In genomic region chr2:138787053-138787666, GRCh38 we compare ENCODE assay signal across 9 cellular contexts. TPM values are rescaled to one million over a fixed set of nuclear protein-coding genes. Genes with fewer than 3 reads are reported as not detected.
DNase-seq lines count a peak whose midpoint lies in the region; ATAC-seq and TF ChIP-seq lines count a peak whose summit lies in the region.
"Had no signal": no experiment of that assay in that cellular context is flagged by ENCODE, and none has a peak within 500 bp of the region (broad histone marks: within the 10 kb centered on the region; RNA-seq: fewer than 3 reads in every experiment).

No MANE protein-coding gene starts in this region.

- peak; percentile 65 for DNase-seq in DMS79 treated with DMSO at 0.1 percent for 48 hours (lab: John Stamatoyannopoulos, UW)
- no peak for DNase-seq in DMS79 (lab: John Stamatoyannopoulos, UW)
- no peak for DNase-seq in epithelial cell of proximal tubule (ENCODE audit: low read depth)
- no peak for DNase-seq in progenitor cell of endocrine pancreas (ENCODE audit: low spot score, unreplicated experiment)
- no peak for DNase-seq in T-helper 1 cell
- no peak for DNase-seq in GM19238 (ENCODE audit: insufficient read length, low spot score)

- H2AFZ ChIP-seq in OCI-LY3 (ENCODE audit: low read depth, low read length): no peak overlapping the region

- no peak overlapping the region for H3K4me3 Mint-ChIP-seq in progenitor cell of endocrine pancreas (ENCODE audit: low read depth)

- peaks cover 29% of the 10 kb centered on the region for H3K27me3 ChIP-seq in OCI-LY3 (ENCODE audit: low read depth, low read length)
- H3K27me3 ChIP-seq: BLaER1 had no signal

- no peak overlapping the region for H3K9ac ChIP-seq in OCI-LY3 (ENCODE audit: low read length)
- H3K9ac ChIP-seq: BLaER1 had no signal

- no peaks in the 10 kb centered on the region for H3K36me3 ChIP-seq in OCI-LY3 (replicated peaks; ENCODE audit: low read depth, low read length)
- H3K36me3 ChIP-seq: BLaER1 had no signal

- H3K79me2 ChIP-seq in OCI-LY3 (ENCODE audit: low read length): no peaks in the 10 kb centered on the region

- peaks cover 20% of the 10 kb centered on the region for H3K27me3 Mint-ChIP-seq in progenitor cell of endocrine pancreas

- peaks cover 2% of the 10 kb centered on the region for H3K36me3 Mint-ChIP-seq in progenitor cell of endocrine pancreas (ENCODE audit: insufficient read depth)

- no peak overlapping the region for H3K4me3 ChIP-seq in OCI-LY3 (ENCODE audit: low read length)
- H3K4me3 ChIP-seq in epithelial cell of proximal tubule (ENCODE audit: low read depth, low read length): no peak overlapping the region
- H3K4me3 ChIP-seq: BLaER1 had no signal

- H3K4me1 Mint-ChIP-seq in progenitor cell of endocrine pancreas (ENCODE audit: low read depth): peaks cover 23% of the 10 kb centered on the region

- H3K4me2 ChIP-seq in OCI-LY3 (ENCODE audit: low read length): peak overlapping the region; percentile 13; the same call in 1 of the 2 replicates
- H3K4me2 ChIP-seq: BLaER1 had no signal

- no peaks in the 10 kb centered on the region for H3K9me3 ChIP-seq in OCI-LY3 (ENCODE audit: insufficient read depth, low read length)
- H3K9me3 ChIP-seq: BLaER1 had no signal

- H4K20me1 ChIP-seq in OCI-LY3 (ENCODE audit: insufficient read depth, low read length): no peaks in the 10 kb centered on the region
- H4K20me1 ChIP-seq: BLaER1 had no signal

- peaks cover 26% of the 10 kb centered on the region for H3K4me1 ChIP-seq in OCI-LY3 (ENCODE audit: low read length)
- H3K4me1 ChIP-seq: BLaER1 had no signal

- ATAC-seq in HG02798 (IDR thresholded peaks at IDR 0.05; ENCODE audit: poor library complexity, unreplicated experiment): peak; percentile 55

- peaks cover 13% of the 10 kb centered on the region for H3K9me3 Mint-ChIP-seq in progenitor cell of endocrine pancreas (ENCODE audit: low read depth)

- no peak overlapping the region for H3K27ac ChIP-seq in OCI-LY3 (ENCODE audit: low read length)
- H3K27ac ChIP-seq: BLaER1 had no signal

- peak; percentile 83 for TF ChIP-seq CTCF in OCI-LY3 (IDR thresholded peaks at IDR 0.05; ENCODE audit: low read depth, low read length)
- TF ChIP-seq CTCF in epithelial cell of proximal tubule (conservative IDR thresholded peaks at IDR 0.05; ENCODE audit: low read depth, low read length): peak; percentile 85
- TF ChIP-seq CTCF in progenitor cell of endocrine pancreas (IDR thresholded peaks at IDR 0.05; ENCODE audit: unreplicated experiment): peak; percentile 81

- H3K27ac Mint-ChIP-seq in progenitor cell of endocrine pancreas: no peak overlapping the region

RNA-seq across cellular contexts. Expression of gene NXPH2, which starts 7.0 kb away (rescaled TPM):
- total RNA-seq in epithelial cell of proximal tubule (0.12 and 2.0 TPM in 2 replicates), progenitor cell of endocrine pancreas (5.3 and 5.9 TPM in 2 replicates)
